19 cellular contexts compared by ENCODE assay signal in genomic region chr18:69097349-69097748, GRCh38.
DNase-seq lines count a peak whose midpoint lies in the region; ATAC-seq and TF ChIP-seq lines count a peak whose summit lies in the region.
"Had no signal": no experiment of that assay in that cellular context is flagged by ENCODE, and none has a peak within 500 bp of the region (broad histone marks: within the 10 kb centered on the region; RNA-seq: fewer than 3 reads in every experiment).

No MANE protein-coding gene starts in this region.

- TF ChIP-seq CTCF in Caco-2 (IDR thresholded peaks at IDR 0.05; ENCODE audit: insufficient read depth in 1 of 2, low read depth in 1 of 2, low read length in 1 of 2, severe bottlenecking in 1 of 2, unreplicated experiment in 1 of 2), result no peak

- H3K9me3 Mint-ChIP-seq in Caco-2 (ENCODE audit: unreplicated experiment), result no peaks in the 10 kb centered on the region
- H3K9me3 Mint-ChIP-seq: activated T-helper 17 cell treated with anti-CD3 and anti-CD28 coated beads, Interleukin-2, amount 50 U/mL, for 72 hours had no signal

- CTCF ChIA-PET in Caco-2 (lab: Charles Lee), result no interaction called here

- H3K4me1 Mint-ChIP-seq in Caco-2 (ENCODE audit: low read depth, unreplicated experiment), result no peaks in the 10 kb centered on the region
- H3K4me1 Mint-ChIP-seq: activated T-helper 17 cell treated with anti-CD3 and anti-CD28 coated beads, Interleukin-2, amount 50 U/mL, for 72 hours had no signal

- POLR2A ChIA-PET in Caco-2 (lab: Charles Lee), result no interaction called here

- ATAC-seq in GM18520 (IDR thresholded peaks at IDR 0.05; ENCODE audit: unreplicated experiment) (peak; percentile 73), GM21423 (IDR thresholded peaks at IDR 0.05; ENCODE audit: unreplicated experiment) (peak; percentile 64), HG02970 (IDR thresholded peaks at IDR 0.05; ENCODE audit: low FRiP score, unreplicated experiment) (peak; percentile 67), HG03460 (IDR thresholded peaks at IDR 0.05; ENCODE audit: unreplicated experiment) (peak; percentile 76)
- ATAC-seq: activated T-helper 17 cell treated with anti-CD3 and anti-CD28 coated beads, Interleukin-2, amount 50 U/mL, for 72 hours; Panc1 had no signal

- H3K9me3 ChIP-seq in Caco-2, result no peaks in the 10 kb centered on the region
- no peaks in the 10 kb centered on the region for H3K9me3 ChIP-seq in SJCRH30 (replicated peaks)
- H3K9me3 ChIP-seq: right atrium auricular region had no signal

- H3K27ac ChIP-seq in SJCRH30, result no peak overlapping the region
- H3K27ac ChIP-seq: cardiac muscle cell, right atrium auricular region, WERI-Rb-1 had no signal

- BruUV-seq in Caco-2 (replicated peaks; lab: Mats Ljungman, UMichigan), result no TSS peak

- H3K27ac Mint-ChIP-seq in Caco-2 (ENCODE audit: unreplicated experiment), result no peak overlapping the region
- H3K27ac Mint-ChIP-seq: activated T-helper 17 cell treated with anti-CD3 and anti-CD28 coated beads, Interleukin-2, amount 50 U/mL, for 72 hours had no signal

- DNase-seq in Caco-2, result no peak
- no peak for DNase-seq in SJCRH30
- no peak for DNase-seq in activated CD4-positive, alpha-beta T cell treated with anti-CD3 and anti-CD28 coated beads, Interleukin-2, amount 50 U/mL, for 4 hours
- no peak for DNase-seq in iPS-NIHi11 (ENCODE audit: low spot score)
- DNase-seq: effector CD4-positive, alpha-beta T cell; kidney glomerular epithelial cell; midbrain; NCI-H2029 treated with DMSO at 0.1 percent for 48 hours; NCI-H69; substantia nigra; WERI-Rb-1 had no signal

- no peak overlapping the region for H3K4me3 ChIP-seq in Caco-2 (ENCODE audit: low read depth, low read length)
- no peak overlapping the region for H3K4me3 ChIP-seq in SJCRH30
- H3K4me3 ChIP-seq: cardiac muscle cell, right atrium auricular region had no signal

- no peaks in the 10 kb centered on the region for H3K4me1 ChIP-seq in Caco-2
- H3K4me1 ChIP-seq in SJCRH30, result no peaks in the 10 kb centered on the region
- H3K4me1 ChIP-seq: right atrium auricular region had no signal

- no peak overlapping the region for H3K4me3 Mint-ChIP-seq in Caco-2 (ENCODE audit: unreplicated experiment)
- H3K4me3 Mint-ChIP-seq: activated T-helper 17 cell treated with anti-CD3 and anti-CD28 coated beads, Interleukin-2, amount 50 U/mL, for 72 hours had no signal

- H3K27me3 ChIP-seq in Caco-2 (replicated peaks; ENCODE audit: control insufficient read depth, insufficient read depth, low read length) (no peaks in the 10 kb centered on the region), SJCRH30 (no peaks in the 10 kb centered on the region)
- H3K27me3 ChIP-seq: cardiac muscle cell, right atrium auricular region had no signal

- no peaks in the 10 kb centered on the region for H3K36me3 Mint-ChIP-seq in Caco-2 (ENCODE audit: insufficient read depth, unreplicated experiment)

- H3K36me3 ChIP-seq in Caco-2 (ENCODE audit: control insufficient read depth, insufficient read depth, low read length) (no peaks in the 10 kb centered on the region), SJCRH30 (no peaks in the 10 kb centered on the region)
- H3K36me3 ChIP-seq: cardiac muscle cell, right atrium auricular region, WERI-Rb-1 had no signal

- no peaks in the 10 kb centered on the region for H3K27me3 Mint-ChIP-seq in Caco-2 (ENCODE audit: insufficient read depth, unreplicated experiment)
- H3K27me3 Mint-ChIP-seq: activated T-helper 17 cell treated with anti-CD3 and anti-CD28 coated beads, Interleukin-2, amount 50 U/mL, for 72 hours had no signal

- intact Hi-C loops in Caco-2 (cut with micrococcal nuclease; ENCODE audit: unreplicated experiment), result no loop called here
